Comparison of ENCODE assay signal across 2 cellular contexts in genomic region chr14:21092147-21093011, GRCh38.
TF ChIP-seq lines count a peak whose summit lies in the region.

No MANE protein-coding gene starts in this region.

TF ChIP-seq in Ishikawa, 13 proteins besides CTCF, POLR2A, EP300 and RAD21:
- TF ChIP-seq MAX (IDR thresholded peaks at IDR 0.05) (peak; percentile 64), TCF12 (IDR thresholded peaks at IDR 0.05; ENCODE audit: low read depth) (0 out of 2 replicates have a peak, but pooled peaks have one; percentile 40), TEAD4 (IDR thresholded peaks at IDR 0.05) (0 out of 2 replicates have a peak, but pooled peaks have one; percentile 26), YY1 (IDR thresholded peaks at IDR 0.05; ENCODE audit: low read depth) (peak; percentile 53; the same call in 1 of the 2 replicates), REST (IDR thresholded peaks at IDR 0.05; ENCODE audit: low read depth) (no peak), ZBTB7A (IDR thresholded peaks at IDR 0.05; ENCODE audit: low read depth) (no peak), TAF1 (IDR thresholded peaks at IDR 0.05; ENCODE audit: low read depth) (no peak), EGR1 (IDR thresholded peaks at IDR 0.05) (no peak)

TF ChIP-seq in GM12878, 131 proteins besides CTCF, POLR2A, EP300 and RAD21 (continues in another document):
- TF ChIP-seq SKIL (IDR thresholded peaks at IDR 0.05; ENCODE audit: low read depth, poor library complexity, severe bottlenecking) (no peak), DPF2 (IDR thresholded peaks at IDR 0.05) (no peak; the same call in 1 of the 2 replicates), CBX3 (IDR thresholded peaks at IDR 0.05; ENCODE audit: borderline replicate concordance, low read depth) (no peak), ZNF274 (IDR thresholded peaks at IDR 0.05; ENCODE audit: insufficient read depth, insufficient read length) (no peak), ASH2L (IDR thresholded peaks at IDR 0.05; ENCODE audit: borderline replicate concordance, low read depth) (no peak), CBFB (IDR thresholded peaks at IDR 0.05; ENCODE audit: low read depth) (no peak), POLR2AphosphoS5 (IDR thresholded peaks at IDR 0.05; ENCODE audit: low read length) (no peak), KAT2A (conservative IDR thresholded peaks at IDR 0.05; ENCODE audit: control insufficient read depth, low read depth, low read length) (no peak), BCL11A (IDR thresholded peaks at IDR 0.05; ENCODE audit: low read depth, low read length) (no peak), GATAD2B (conservative IDR thresholded peaks at IDR 0.05; ENCODE audit: low read depth) (peak; percentile 61; the same call in 1 of the 2 replicates), BCLAF1 (IDR thresholded peaks at IDR 0.05) (no peak), CHD4 (IDR thresholded peaks at IDR 0.05) (no peak), IKZF2 (IDR thresholded peaks at IDR 0.05) (no peak), MYC (IDR thresholded peaks at IDR 0.05; ENCODE audit: insufficient read depth, insufficient read length, insufficient replicate concordance, low read length, severe bottlenecking) (no peak), POLR2AphosphoS2 (IDR thresholded peaks at IDR 0.05; ENCODE audit: low read depth, low read length) (no peak), KDM1A (IDR thresholded peaks at IDR 0.05; ENCODE audit: borderline replicate concordance) (no peak), MEF2B (IDR thresholded peaks at IDR 0.05; ENCODE audit: partially characterized antibody, poor library complexity, severe bottlenecking) (no peak), PML (IDR thresholded peaks at IDR 0.05; ENCODE audit: low read length) (no peak), IRF3 (IDR thresholded peaks at IDR 0.05) (no peak), WRNIP1 (IDR thresholded peaks at IDR 0.05; ENCODE audit: borderline replicate concordance, low read depth, low read length) (no peak), FOXM1 (IDR thresholded peaks at IDR 0.05; ENCODE audit: low read depth, low read length) (0 out of 2 replicates have a peak, but pooled peaks have one; percentile 57), PAX5 (IDR thresholded peaks at IDR 0.05; ENCODE audit: borderline replicate concordance, low read depth, low read length) (peak; percentile 66), RAD51 (IDR thresholded peaks at IDR 0.05) (no peak), POU2F2 (IDR thresholded peaks at IDR 0.05; ENCODE audit: borderline replicate concordance, low read depth, low read length) (peak; percentile 82; the same call in 2 of the 3 replicates), CHD1 (IDR thresholded peaks at IDR 0.05; ENCODE audit: low read depth, low read length) (no peak), STAT1 (conservative IDR thresholded peaks at IDR 0.05) (peak; percentile 86; the same call in 1 of the 2 replicates), BMI1 (IDR thresholded peaks at IDR 0.05; ENCODE audit: borderline replicate concordance) (no peak), ZSCAN29 (IDR thresholded peaks at IDR 0.05) (peak; percentile 43; the same call in 1 of the 2 replicates), SMAD1 (IDR thresholded peaks at IDR 0.05; ENCODE audit: low read depth, partially characterized antibody) (no peak), MYB (IDR thresholded peaks at IDR 0.05; ENCODE audit: borderline replicate concordance, low read depth, low read length) (no peak), ZBTB4 (CRISPR knock-in tag; IDR thresholded peaks at IDR 0.05) (no peak), YBX1 (IDR thresholded peaks at IDR 0.05) (no peak), FOXK2 (IDR thresholded peaks at IDR 0.05) (no peak), HDGF (IDR thresholded peaks at IDR 0.05) (no peak), BHLHE40 (IDR thresholded peaks at IDR 0.05; ENCODE audit: borderline replicate concordance in 1 of 2, low read depth in 2 of 2, low read length in 1 of 2) (peak; percentile 24 to 58; a peak in 1 of 4 replicates), ZZZ3 (IDR thresholded peaks at IDR 0.05; ENCODE audit: control insufficient read depth, insufficient read length, low read depth) (no peak), ESRRA (IDR thresholded peaks at IDR 0.05; ENCODE audit: low read length) (no peak), ZNF217 (IDR thresholded peaks at IDR 0.05) (no peak), JUND (IDR thresholded peaks at IDR 0.05; ENCODE audit: low read depth, low read length) (no peak), RB1 (IDR thresholded peaks at IDR 0.05; ENCODE audit: borderline replicate concordance) (0 out of 2 replicates have a peak, but pooled peaks have one; percentile 68), TCF7 (IDR thresholded peaks at IDR 0.05; ENCODE audit: borderline replicate concordance) (no peak), NR2C2 (IDR thresholded peaks at IDR 0.05; ENCODE audit: borderline replicate concordance, control insufficient read depth, insufficient read length, low read depth) (no peak), NKRF (conservative IDR thresholded peaks at IDR 0.05) (0 out of 2 replicates have a peak, but pooled peaks have one; percentile 31), ZNF687 (IDR thresholded peaks at IDR 0.05) (no peak), BRCA1 (IDR thresholded peaks at IDR 0.05; ENCODE audit: low read depth, low read length) (no peak), SUZ12 (IDR thresholded peaks at IDR 0.05; ENCODE audit: unreplicated experiment) (no peak), CHD2 (IDR thresholded peaks at IDR 0.05; ENCODE audit: borderline replicate concordance, low read depth, low read length) (peak; percentile 59; the same call in 1 of the 2 replicates), LARP7 (IDR thresholded peaks at IDR 0.05) (peak; percentile 51; the same call in 1 of the 2 replicates), CREB1 (IDR thresholded peaks at IDR 0.05; ENCODE audit: low read depth) (peak; percentile 62; the same call in 1 of the 2 replicates)
